In the genomic region with DNA sequence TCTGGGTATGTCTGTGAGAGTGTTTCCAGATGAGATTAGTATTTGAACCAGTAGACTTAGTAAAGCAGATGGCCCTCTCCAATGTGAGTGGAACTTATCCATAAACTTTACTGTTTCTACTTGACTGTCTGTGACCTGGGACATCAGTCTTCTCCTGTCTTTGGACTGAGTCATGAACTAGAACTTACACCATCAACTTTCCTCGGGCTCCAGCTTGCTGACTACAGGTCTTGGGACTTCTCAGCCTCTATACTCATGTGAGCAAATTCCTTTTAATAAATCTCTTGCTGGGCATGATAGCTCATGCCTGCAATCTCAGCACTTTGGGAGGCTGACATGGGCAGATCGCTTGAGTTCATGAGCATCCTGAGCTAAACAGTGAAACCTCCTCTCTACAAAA, we compare ENCODE assay signal across 32 cellular contexts.
"Had no signal": no experiment of that assay in that cellular context is flagged by ENCODE, and none has a peak within 500 bp of the region (broad histone marks: within the 10 kb centered on the region; RNA-seq: fewer than 3 reads in every experiment).

No MANE protein-coding gene starts in this region.

- H3K27me3 ChIP-seq: body of pancreas, dorsolateral prefrontal cortex, esophagus squamous epithelium had no signal

- H3K36me3 ChIP-seq: esophagus squamous epithelium, WERI-Rb-1 had no signal

- H3K4me1 ChIP-seq: body of pancreas had no signal

- H3K27me3 Mint-ChIP-seq: activated CD8-positive, alpha-beta T cell treated with anti-CD3 and anti-CD28 coated beads for 36 hours; activated naive CD8-positive, alpha-beta T cell; activated T-helper 17 cell treated with anti-CD3 and anti-CD28 coated beads, Interleukin-2, amount 50 U/mL, for 72 hours; central memory CD8-positive, alpha-beta T cell; dendritic cell treated with granulocyte-macrophage colony-stimulating factor and Interleukin-4, amounts not matched to agents 40 ng/mL and 50 ng/mL, for 4 days; T-cell had no signal

- H3K36me3 Mint-ChIP-seq: activated naive CD8-positive, alpha-beta T cell; T-cell had no signal

- H3K4me3 Mint-ChIP-seq: activated B cell treated with CpG ODN at 0.5 μM for 24 hours; activated CD8-positive, alpha-beta T cell treated with anti-CD3 and anti-CD28 coated beads for 36 hours; activated naive CD8-positive, alpha-beta T cell; activated T-cell treated with anti-CD3 and anti-CD28 coated beads, Interleukin-2, amount 50 U/mL, for 4 hours; activated T-helper 17 cell treated with anti-CD3 and anti-CD28 coated beads, Interleukin-2, amount 50 U/mL, for 72 hours; central memory CD8-positive, alpha-beta T cell; dendritic cell treated with granulocyte-macrophage colony-stimulating factor and Interleukin-4, amounts not matched to agents 40 ng/mL and 50 ng/mL, for 4 days; effector memory CD8-positive, alpha-beta T cell; T-cell; T-helper 1 cell treated with Interleukin-12 subunit alpha and Interleukin-12 subunit beta and Interleukin-4 antibody, amounts not matched to agents 30 μg/mL and 1 μg/mL, for 36 hours; T-helper 2 cell treated with Interferon-gamma antibody and Interleukin-4, amounts not matched to agents 5 μg/mL and 100 μg/mL, for 36 hours had no signal

- ATAC-seq: activated CD4-positive, CD25-positive, alpha-beta regulatory T cell treated with anti-CD3 and anti-CD28 coated beads, Interleukin-2, amount 50 U/mL, for 24 hours; activated CD8-positive, alpha-beta T cell treated with anti-CD3 and anti-CD28 coated beads for 36 hours; activated T-cell treated with anti-CD3 and anti-CD28 coated beads, Interleukin-2, amount 50 U/mL, for 4 hours; activated T-helper 17 cell treated with anti-CD3 and anti-CD28 coated beads, Interleukin-2, amount 50 U/mL, for 72 hours; body of pancreas; effector memory CD8-positive, alpha-beta T cell; T-cell had no signal

- H3K27ac Mint-ChIP-seq: activated B cell treated with CpG ODN at 0.5 μM for 24 hours; activated CD8-positive, alpha-beta T cell treated with anti-CD3 and anti-CD28 coated beads for 36 hours; activated naive CD8-positive, alpha-beta T cell; activated T-helper 17 cell treated with anti-CD3 and anti-CD28 coated beads, Interleukin-2, amount 50 U/mL, for 72 hours; dendritic cell treated with granulocyte-macrophage colony-stimulating factor and Interleukin-4, amounts not matched to agents 40 ng/mL and 50 ng/mL, for 4 days; effector memory CD8-positive, alpha-beta T cell; T-cell; T-helper 1 cell treated with Interleukin-12 subunit alpha and Interleukin-12 subunit beta and Interleukin-4 antibody, amounts not matched to agents 30 μg/mL and 1 μg/mL, for 36 hours; T-helper 2 cell treated with Interferon-gamma antibody and Interleukin-4, amounts not matched to agents 5 μg/mL and 100 μg/mL, for 36 hours had no signal

- H3K4me1 Mint-ChIP-seq: activated B cell treated with CpG ODN at 0.5 μM for 24 hours; activated T-helper 17 cell treated with anti-CD3 and anti-CD28 coated beads, Interleukin-2, amount 50 U/mL, for 72 hours; central memory CD8-positive, alpha-beta T cell; T-cell had no signal

- H3K9me3 ChIP-seq: body of pancreas, esophagus squamous epithelium had no signal

- H3K27ac ChIP-seq: body of pancreas, coronary artery, dorsolateral prefrontal cortex, epithelial cell of prostate, esophagus squamous epithelium, WERI-Rb-1 had no signal

- H3K4me3 ChIP-seq: body of pancreas, coronary artery, dorsolateral prefrontal cortex, esophagus squamous epithelium had no signal

- DNase-seq: activated B cell treated with CpG ODN at 0.5 μM for 24 hours; activated CD4-positive, alpha-beta T cell treated with anti-CD3 and anti-CD28 coated beads for 48 hours; activated CD4-positive, alpha-beta T cell treated with anti-CD3 and anti-CD28 coated beads, Interleukin-2, amount 50 U/mL, for 1 hour; activated CD4-positive, alpha-beta T cell treated with anti-CD3 and anti-CD28 coated beads, Interleukin-2, amount 50 U/mL, for 48 hours; activated CD8-positive, alpha-beta memory T cell treated with anti-CD3 and anti-CD28 coated beads for 24 hours; activated CD8-positive, alpha-beta T cell treated with anti-CD3 and anti-CD28 coated beads for 36 hours; activated effector memory CD4-positive, alpha-beta T cell treated with Interleukin-2 at 50 U/mL for 16 hours; activated gamma-delta T cell treated with Interleukin-2 at 50 U/mL for 16 hours; activated naive CD4-positive, alpha-beta T cell treated with anti-CD3 and anti-CD28 coated beads, Interleukin-2, amount 50 U/mL, for 16 hours; activated naive CD4-positive, alpha-beta T cell treated with Interleukin-2 at 50 U/mL for 16 hours; activated T-cell treated with anti-CD3 and anti-CD28 coated beads, Interleukin-2, amount 50 U/mL, for 4 hours; amygdala; aorta; body of pancreas; dorsolateral prefrontal cortex; effector memory CD8-positive, alpha-beta T cell; esophagus squamous epithelium; foreskin melanocyte; head of caudate nucleus; hippocampal formation; T-cell; T1000; WERI-Rb-1 had no signal
